ENCODE assay signal across 1 cellular context in genomic region chr6:134175532-134176282, GRCh38.
TF ChIP-seq lines count a peak whose summit lies in the region.

No MANE protein-coding gene starts in this region.

TF ChIP-seq in HepG2, 621 proteins besides CTCF, POLR2A, EP300 and RAD21 (continued from another document):
- TF ChIP-seq, protein P1, sequence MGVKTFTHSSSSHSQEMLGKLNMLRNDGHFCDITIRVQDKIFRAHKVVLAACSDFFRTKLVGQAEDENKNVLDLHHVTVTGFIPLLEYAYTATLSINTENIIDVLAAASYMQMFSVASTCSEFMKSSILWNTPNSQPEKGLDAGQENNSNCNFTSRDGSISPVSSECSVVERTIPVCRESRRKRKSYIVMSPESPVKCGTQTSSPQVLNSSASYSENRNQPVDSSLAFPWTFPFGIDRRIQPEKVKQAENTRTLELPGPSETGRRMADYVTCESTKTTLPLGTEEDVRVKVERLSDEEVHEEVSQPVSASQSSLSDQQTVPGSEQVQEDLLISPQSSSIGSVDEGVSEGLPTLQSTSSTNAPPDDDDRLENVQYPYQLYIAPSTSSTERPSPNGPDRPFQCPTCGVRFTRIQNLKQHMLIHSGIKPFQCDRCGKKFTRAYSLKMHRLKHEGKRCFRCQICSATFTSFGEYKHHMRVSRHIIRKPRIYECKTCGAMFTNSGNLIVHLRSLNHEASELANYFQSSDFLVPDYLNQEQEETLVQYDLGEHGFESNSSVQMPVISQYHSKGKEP (CRISPR knock-in tag; IDR thresholded peaks at IDR 0.05) = peak; percentile 68; the same call in 1 of the 2 replicates
- TF ChIP-seq SMARCC2 (IDR thresholded peaks at IDR 0.05) = no peak
- TF ChIP-seq SRF (IDR thresholded peaks at IDR 0.05; ENCODE audit: low read depth, low read length) = peak; percentile 75; the same call in 1 of the 2 replicates
- no peak for TF ChIP-seq HNRNPUL1 (IDR thresholded peaks at IDR 0.05; ENCODE audit: low read depth, low read length)
- peak; percentile 61 for TF ChIP-seq AGO2 (optimal IDR thresholded peaks at IDR 0.05; ENCODE audit: low read depth, low read length)
- TF ChIP-seq MXI1 (IDR thresholded peaks at IDR 0.05; ENCODE audit: borderline replicate concordance, low read depth, low read length) = peak; percentile 30; the same call in 1 of the 3 replicates
- peak; percentile 50 for TF ChIP-seq U2AF1 (optimal IDR thresholded peaks at IDR 0.05; ENCODE audit: low read depth, low read length)
- TF ChIP-seq, protein P2, sequence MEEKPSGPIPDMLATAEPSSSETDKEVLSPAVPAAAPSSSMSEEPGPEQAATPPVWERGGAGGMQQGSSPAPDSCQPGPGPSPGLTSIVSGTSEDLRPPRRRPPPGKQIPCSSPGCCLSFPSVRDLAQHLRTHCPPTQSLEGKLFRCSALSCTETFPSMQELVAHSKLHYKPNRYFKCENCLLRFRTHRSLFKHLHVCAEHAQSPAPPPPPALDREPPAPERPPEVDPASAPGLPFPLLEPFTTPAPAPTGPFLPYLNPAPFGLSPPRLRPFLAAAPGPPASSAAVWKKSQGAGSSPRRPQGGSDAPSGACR (CRISPR knock-in tag; IDR thresholded peaks at IDR 0.05) = 0 out of 2 replicates have a peak, but pooled peaks have one; percentile 19
- TF ChIP-seq TEAD3 (CRISPR knock-in tag; optimal IDR thresholded peaks at IDR 0.05; ENCODE audit: borderline replicate concordance) = peak; percentile 3
- TF ChIP-seq, protein P3, sequence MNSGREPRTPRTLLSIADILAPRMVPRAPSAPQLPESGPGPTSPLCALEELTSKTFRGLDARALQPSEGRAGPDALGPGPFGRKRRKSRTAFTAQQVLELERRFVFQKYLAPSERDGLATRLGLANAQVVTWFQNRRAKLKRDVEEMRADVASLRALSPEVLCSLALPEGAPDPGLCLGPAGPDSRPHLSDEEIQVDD (CRISPR knock-in tag; IDR thresholded peaks at IDR 0.05; ENCODE audit: borderline replicate concordance) = 0 out of 2 replicates have a peak, but pooled peaks have one; percentile 39
- peak; percentile 28; the same call in 1 of the 2 replicates for TF ChIP-seq GATAD2A (CRISPR knock-in tag; IDR thresholded peaks at IDR 0.05)
- TF ChIP-seq ZIK1 (CRISPR knock-in tag; IDR thresholded peaks at IDR 0.05; ENCODE audit: borderline replicate concordance, low read depth) = no peak
- no peak for TF ChIP-seq HES4 (CRISPR knock-in tag; IDR thresholded peaks at IDR 0.05; ENCODE audit: borderline replicate concordance)
- TF ChIP-seq PAXIP1 (CRISPR knock-in tag; conservative IDR thresholded peaks at IDR 0.05) = no peak; the same call in 1 of the 2 replicates
- TF ChIP-seq HOXD1 (CRISPR knock-in tag; IDR thresholded peaks at IDR 0.05) = no peak
- 0 out of 2 replicates have a peak, but pooled peaks have one; percentile 25 for TF ChIP-seq ZNF263 (CRISPR knock-in tag; IDR thresholded peaks at IDR 0.05)
- no peak for TF ChIP-seq HOXA9 (CRISPR knock-in tag; IDR thresholded peaks at IDR 0.05; ENCODE audit: borderline replicate concordance)
- TF ChIP-seq DBP (CRISPR knock-in tag; IDR thresholded peaks at IDR 0.05; ENCODE audit: not compliant biosample characterization) = no peak
- TF ChIP-seq POGZ (CRISPR knock-in tag; IDR thresholded peaks at IDR 0.05) = no peak; the same call in 1 of the 2 replicates
- TF ChIP-seq, protein P4, sequence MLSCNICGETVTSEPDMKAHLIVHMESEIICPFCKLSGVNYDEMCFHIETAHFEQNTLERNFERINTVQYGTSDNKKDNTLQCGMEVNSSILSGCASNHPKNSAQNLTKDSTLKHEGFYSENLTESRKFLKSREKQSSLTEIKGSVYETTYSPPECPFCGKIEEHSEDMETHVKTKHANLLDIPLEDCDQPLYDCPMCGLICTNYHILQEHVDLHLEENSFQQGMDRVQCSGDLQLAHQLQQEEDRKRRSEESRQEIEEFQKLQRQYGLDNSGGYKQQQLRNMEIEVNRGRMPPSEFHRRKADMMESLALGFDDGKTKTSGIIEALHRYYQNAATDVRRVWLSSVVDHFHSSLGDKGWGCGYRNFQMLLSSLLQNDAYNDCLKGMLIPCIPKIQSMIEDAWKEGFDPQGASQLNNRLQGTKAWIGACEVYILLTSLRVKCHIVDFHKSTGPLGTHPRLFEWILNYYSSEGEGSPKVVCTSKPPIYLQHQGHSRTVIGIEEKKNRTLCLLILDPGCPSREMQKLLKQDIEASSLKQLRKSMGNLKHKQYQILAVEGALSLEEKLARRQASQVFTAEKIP (CRISPR knock-in tag; IDR thresholded peaks at IDR 0.05; ENCODE audit: borderline replicate concordance) = no peak
- peak; percentile 6; the same call in 1 of the 2 replicates for TF ChIP-seq KDM5B (CRISPR knock-in tag; IDR thresholded peaks at IDR 0.05; ENCODE audit: borderline replicate concordance)
- 0 out of 2 replicates have a peak, but pooled peaks have one; percentile 36 for TF ChIP-seq GABPB1 (CRISPR knock-in tag; IDR thresholded peaks at IDR 0.05)
- peak; percentile 48; the same call in 1 of the 2 replicates for TF ChIP-seq ARNT2 (CRISPR knock-in tag; IDR thresholded peaks at IDR 0.05; ENCODE audit: low read depth)
- TF ChIP-seq ERF (CRISPR knock-in tag; IDR thresholded peaks at IDR 0.05) = no peak
- TF ChIP-seq BORCS8-MEF2B (CRISPR knock-in tag; IDR thresholded peaks at IDR 0.05) = 0 out of 2 replicates have a peak, but pooled peaks have one; percentile 2
- no peak for TF ChIP-seq ZNF350 (CRISPR knock-in tag; IDR thresholded peaks at IDR 0.05; ENCODE audit: borderline replicate concordance, low read depth)
- TF ChIP-seq PAF1 (CRISPR knock-in tag; IDR thresholded peaks at IDR 0.05) = no peak
- TF ChIP-seq ZNF234 (CRISPR knock-in tag; conservative IDR thresholded peaks at IDR 0.05) = no peak
- no peak for TF ChIP-seq GATA4 (IDR thresholded peaks at IDR 0.05; ENCODE audit: borderline replicate concordance, low read depth)
- no peak for TF ChIP-seq PITX1 (CRISPR knock-in tag; IDR thresholded peaks at IDR 0.05)
- peak; percentile 21; the same call in 1 of the 2 replicates for TF ChIP-seq ZNF446 (CRISPR knock-in tag; IDR thresholded peaks at IDR 0.05)
